ENCODE assay signal across 9 cellular contexts in genomic region chr7:92446869-92447238, GRCh38. TPM values are rescaled to one million over a fixed set of nuclear protein-coding genes. Genes with fewer than 3 reads are reported as not detected.
DNase-seq lines count a peak whose midpoint lies in the region; ATAC-seq and TF ChIP-seq lines count a peak whose summit lies in the region.
"Had no signal": no experiment of that assay in that cellular context is flagged by ENCODE, and none has a peak within 500 bp of the region (broad histone marks: within the 10 kb centered on the region; RNA-seq: fewer than 3 reads in every experiment).

No MANE protein-coding gene starts in this region.

- H3K9me3 ChIP-seq in CD4-positive, CD25-positive, alpha-beta regulatory T cell (ENCODE audit: control insufficient read depth in 2 of 2, low read length in 2 of 2), result no peaks in the 10 kb centered on the region
- H3K9me3 ChIP-seq in OCI-LY3 (ENCODE audit: insufficient read depth, low read length), result no peaks in the 10 kb centered on the region
- no peaks in the 10 kb centered on the region for H3K9me3 ChIP-seq in effector memory CD4-positive, alpha-beta T cell (ENCODE audit: control insufficient read depth, low read length)
- H3K9me3 ChIP-seq in neuronal stem cell (replicated peaks in 1 of 2; ENCODE audit: control insufficient read depth in 2 of 2, insufficient read depth in 1 of 2, low read depth in 1 of 2, low read length in 2 of 2), result peaks cover 0 to 4% of the 10 kb centered on the region in 2 donors

- peak overlapping the region; percentile 69 for H3K4me2 ChIP-seq in OCI-LY3 (ENCODE audit: low read length)
- no peak overlapping the region for H3K4me2 ChIP-seq in neuronal stem cell (ENCODE audit: insufficient read depth, low read length, poor library complexity, severe bottlenecking)

- peak overlapping the region in 2 of 3 donors; percentile 94 to 95 for H3K27ac Mint-ChIP-seq in CD4-positive, CD25-positive, alpha-beta regulatory T cell

- H2BK15ac ChIP-seq in neuronal stem cell (ENCODE audit: low read length), result no peak overlapping the region

- H3K36me3 ChIP-seq in CD4-positive, CD25-positive, alpha-beta regulatory T cell (ENCODE audit: control insufficient read depth, insufficient read depth, low read length), result peaks cover 9% of the 10 kb centered on the region
- H3K36me3 ChIP-seq in OCI-LY3 (replicated peaks; ENCODE audit: low read depth, low read length), result peaks cover 20% of the 10 kb centered on the region
- no peaks in the 10 kb centered on the region for H3K36me3 ChIP-seq in effector memory CD4-positive, alpha-beta T cell (ENCODE audit: control insufficient read depth, insufficient read depth, low read length)
- H3K36me3 ChIP-seq in neuronal stem cell (replicated peaks in 1 of 2; ENCODE audit: control insufficient read depth in 2 of 2, insufficient read depth in 2 of 2, low read length in 2 of 2), result peaks cover 14 to 34% of the 10 kb centered on the region in 2 donors

- no peaks in the 10 kb centered on the region for H3K79me1 ChIP-seq in neuronal stem cell (ENCODE audit: low read depth, low read length)

- H3K36me3 Mint-ChIP-seq in CD4-positive, CD25-positive, alpha-beta regulatory T cell, result peaks cover 8% of the 10 kb centered on the region

- no peaks in the 10 kb centered on the region for H3K27me3 ChIP-seq in CD4-positive, CD25-positive, alpha-beta regulatory T cell (ENCODE audit: control insufficient read depth, insufficient read depth, low read length)
- no peaks in the 10 kb centered on the region for H3K27me3 ChIP-seq in OCI-LY3 (ENCODE audit: low read depth, low read length)
- H3K27me3 ChIP-seq in effector memory CD4-positive, alpha-beta T cell (replicated peaks; ENCODE audit: control insufficient read depth, insufficient read depth, low read length, poor library complexity, severe bottlenecking), result no peaks in the 10 kb centered on the region
- H3K27me3 ChIP-seq in neuronal stem cell (ENCODE audit: control insufficient read depth in 3 of 3, insufficient read depth in 3 of 3, low read depth in 1 of 3, low read length in 3 of 3), result peaks cover 0 to 8% (median 0%) of the 10 kb centered on the region in 3 experiments

- peak overlapping the region; percentile 46 for H3K4me3 ChIP-seq in CD4-positive, CD25-positive, alpha-beta regulatory T cell (ENCODE audit: low read depth, low read length)
- H3K4me3 ChIP-seq in OCI-LY3 (ENCODE audit: low read length), result peak overlapping the region; percentile 92
- peak overlapping the region; percentile 96 for H3K4me3 ChIP-seq in effector memory CD4-positive, alpha-beta T cell (ENCODE audit: insufficient read depth, low read depth, low read length, poor library complexity, severe bottlenecking)
- peak overlapping the region in 1 of 2 donors; percentile 24 for H3K4me3 ChIP-seq in neuronal stem cell (ENCODE audit: low read length in 2 of 2)

- peaks cover 9 to 33% (median 25%) of the 10 kb centered on the region in 4 donors for H3K4me1 Mint-ChIP-seq in CD4-positive, CD25-positive, alpha-beta regulatory T cell

- no peak overlapping the region for H2BK12ac ChIP-seq in neuronal stem cell (ENCODE audit: low read length)

- no peak overlapping the region for H2BK5ac ChIP-seq in neuronal stem cell (ENCODE audit: low read length)

- no CpG with 5 or more reads among the region's 17 CpGs for WGBS in neuronal stem cell (ENCODE audit: extremely low coverage in 2 of 2, insufficient read length in 2 of 2, insufficient replicate concordance in 1 of 2), 2 donors

- peak overlapping the region; percentile 93 for H3K27ac ChIP-seq in CD4-positive, CD25-positive, alpha-beta regulatory T cell (ENCODE audit: insufficient read depth, low read length, poor library complexity, severe bottlenecking)
- no peak overlapping the region for H3K27ac ChIP-seq in OCI-LY3 (ENCODE audit: low read length)
- H3K27ac ChIP-seq in effector memory CD4-positive, alpha-beta T cell (ENCODE audit: insufficient read depth, low read length, poor library complexity, severe bottlenecking), result peak overlapping the region; percentile 91
- no peak overlapping the region for H3K27ac ChIP-seq in neuronal stem cell (replicated peaks; ENCODE audit: low read length)

- no peak for DNase-seq in CD4-positive, CD25-positive, alpha-beta regulatory T cell
- no peak for DNase-seq in effector memory CD4-positive, alpha-beta T cell
- DNase-seq in neuronal stem cell (ENCODE audit: low spot score), result no peak
- DNase-seq in NCI-H226, result no peak

- no peak for ATAC-seq in CD4-positive, CD25-positive, alpha-beta regulatory T cell (ENCODE audit: low read depth in 2 of 2)
- no peak for ATAC-seq in HG03045 (IDR thresholded peaks at IDR 0.05; ENCODE audit: unreplicated experiment)
- ATAC-seq in GM19351 (IDR thresholded peaks at IDR 0.05; ENCODE audit: unreplicated experiment), result no peak
- no peak for ATAC-seq in GM21529 (IDR thresholded peaks at IDR 0.05; ENCODE audit: unreplicated experiment)

- no peaks in the 10 kb centered on the region for H4K20me1 ChIP-seq in OCI-LY3 (ENCODE audit: insufficient read depth, low read length)

- H3K4ac ChIP-seq in neuronal stem cell (ENCODE audit: low read length), result no peak overlapping the region

- peaks cover 3% of the 10 kb centered on the region; the same call in 1 of the 2 replicates for H3K79me2 ChIP-seq in OCI-LY3 (ENCODE audit: low read length)

- H3K4me1 ChIP-seq in CD4-positive, CD25-positive, alpha-beta regulatory T cell (ENCODE audit: control insufficient read depth, insufficient read depth, low read length, poor library complexity, severe bottlenecking), result peaks cover 12% of the 10 kb centered on the region
- H3K4me1 ChIP-seq in OCI-LY3 (ENCODE audit: low read length) (0 out of 2 replicates have a peak, but pooled peaks cover 8% of the 10 kb centered on the region), neuronal stem cell (ENCODE audit: control insufficient read depth in 2 of 2, insufficient read depth in 1 of 2, low read depth in 1 of 2, low read length in 2 of 2) (peaks cover 0 to 2% of the 10 kb centered on the region in 2 donors)
- H3K4me1 ChIP-seq in effector memory CD4-positive, alpha-beta T cell (ENCODE audit: control insufficient read depth, insufficient read depth, low read length, poor library complexity, severe bottlenecking), result peaks cover 7% of the 10 kb centered on the region

- H3K9ac ChIP-seq in OCI-LY3 (ENCODE audit: low read length) (peak overlapping the region; percentile 86), neuronal stem cell (ENCODE audit: low read depth, low read length, poor library complexity) (no peak overlapping the region)

- H2AFZ ChIP-seq in OCI-LY3 (ENCODE audit: low read depth, low read length), result peak overlapping the region; percentile 83; the same call in 1 of the 2 replicates
- H2AFZ ChIP-seq in neuronal stem cell (ENCODE audit: low read length), result peak overlapping the region; percentile 99

- no peak overlapping the region for H2AK5ac ChIP-seq in neuronal stem cell (ENCODE audit: low read depth, low read length)

- no peak overlapping the region for H4K91ac ChIP-seq in neuronal stem cell (ENCODE audit: low read depth, low read length, poor library complexity)

- H3K23ac ChIP-seq in neuronal stem cell (ENCODE audit: low read depth, low read length, poor library complexity), result no peak overlapping the region

- no peak overlapping the region for H2BK120ac ChIP-seq in neuronal stem cell (ENCODE audit: low read depth, low read length)

- H4K8ac ChIP-seq in neuronal stem cell (ENCODE audit: low read depth, low read length), result no peak overlapping the region

- H3K27me3 Mint-ChIP-seq in CD4-positive, CD25-positive, alpha-beta regulatory T cell, result no peaks in the 10 kb centered on the region

- no peak overlapping the region for H3K18ac ChIP-seq in neuronal stem cell (ENCODE audit: low read length)

- H3K9me3 Mint-ChIP-seq in CD4-positive, CD25-positive, alpha-beta regulatory T cell, result no peaks in the 10 kb centered on the region

- no peak overlapping the region for H3K14ac ChIP-seq in neuronal stem cell (ENCODE audit: low read length)

- no peak for TF ChIP-seq CTCF in OCI-LY3 (IDR thresholded peaks at IDR 0.05; ENCODE audit: low read depth, low read length)

- peak overlapping the region; percentile 49 to 100 (median 92) for H3K4me3 Mint-ChIP-seq in CD4-positive, CD25-positive, alpha-beta regulatory T cell

RNA-seq across cellular contexts. Expression of gene GATAD1, which starts 0.4 kb away (rescaled TPM):
- 17.8 TPM for total RNA-seq in CD4-positive, CD25-positive, alpha-beta regulatory T cell
- 1 to 10 TPM; 5.9 to 7.9 (median 6.6) TPM for polyA plus RNA-seq in CD4-positive, CD25-positive, alpha-beta regulatory T cell
- 41.4 TPM for polyA plus RNA-seq in neuronal stem cell (2013, experiment 1 of 2)
- polyA plus RNA-seq in neuronal stem cell (2013, experiment 2 of 2), result 44.8 TPM

RNA-seq across cellular contexts. Expression of gene ERVW-1, which starts 30.9 kb away (rescaled TPM):
- total RNA-seq in CD4-positive, CD25-positive, alpha-beta regulatory T cell, result not detected
- not detected for polyA plus RNA-seq in CD4-positive, CD25-positive, alpha-beta regulatory T cell
- not detected for polyA plus RNA-seq in neuronal stem cell (2013, experiment 1 of 2)
- not detected for polyA plus RNA-seq in neuronal stem cell (2013, experiment 2 of 2)
- total RNA-seq: SK-MEL-5 had no signal

Comparison
In these comparisons a context has a peak if more than half of its experiments do, and no peak if none do; other contexts are left out.
1. H3K27ac ChIP-seq: peak in CD4-positive, CD25-positive, alpha-beta regulatory T cell (single experiment) and effector memory CD4-positive, alpha-beta T cell (single experiment); none in OCI-LY3 (single experiment) and neuronal stem cell (single experiment).